In genomic region chr16:86929149-86929871, GRCh38 we compare ENCODE assay signal across 12 cellular contexts.
DNase-seq lines count a peak whose midpoint lies in the region; FAIRE-seq and TF ChIP-seq lines count a peak whose summit lies in the region.
"Had no signal": no experiment of that assay in that cellular context is flagged by ENCODE, and none has a peak within 500 bp of the region (broad histone marks: within the 10 kb centered on the region; RNA-seq: fewer than 3 reads in every experiment).

No MANE protein-coding gene starts in this region.

- no peak for TF ChIP-seq POLR2A in spleen (IDR thresholded peaks at IDR 0.05)

- DNase-seq in OCI-M2 (lab: John Stamatoyannopoulos, UW; ENCODE audit: unreplicated experiment): peak; percentile 58
- peak; percentile 77 for DNase-seq in choroid plexus epithelial cell (ENCODE audit: low read depth)
- DNase-seq in kidney: peak; percentile 85
- DNase-seq in spleen: peak; percentile 80
- no peak for DNase-seq in RPMI8226
- DNase-seq in DMS153 treated with DMSO at 0.1 percent for 48 hours (lab: John Stamatoyannopoulos, UW; ENCODE audit: unreplicated experiment): no peak
- DNase-seq in COLO829 (ENCODE audit: low spot score): no peak
- DNase-seq: DMS79 treated with DMSO at 0.1 percent for 48 hours, hypothalamus, Karpas-422, NCI-H524 had no signal

- no peak overlapping the region for H3K9ac ChIP-seq in kidney (ENCODE audit: low read length in 2 of 2)

- 9 to 14% (median 13%) methylated on average over 32 to 38 of the region's 38 CpGs for WGBS in spleen, 5 donors

- peaks cover 0 to 95% (median 19%) of the 10 kb centered on the region in 7 donors for H3K27me3 ChIP-seq in spleen (replicated peaks in 1 of 7)

- peaks cover 0 to 1% of the 10 kb centered on the region in 2 donors for H3K4me1 ChIP-seq in kidney (ENCODE audit: control insufficient read depth in 1 of 2, insufficient read depth in 1 of 2, low read depth in 1 of 2, low read length in 2 of 2)
- H3K4me1 ChIP-seq in spleen: peaks cover 0 to 41% (median 8%) of the 10 kb centered on the region in 6 donors

- H3K36me3 ChIP-seq in kidney (ENCODE audit: control insufficient read depth in 1 of 2, insufficient read depth in 2 of 2, low read length in 2 of 2) (no peaks in the 10 kb centered on the region), spleen (no peaks in the 10 kb centered on the region)
- H3K36me3 ChIP-seq: neutrophil had no signal

- H3K4me3 ChIP-seq in choroid plexus epithelial cell (ENCODE audit: low read depth, low read length): peak overlapping the region; percentile 33
- no peak overlapping the region for H3K4me3 ChIP-seq in kidney (ENCODE audit: low read length in 2 of 2)
- no peak overlapping the region for H3K4me3 ChIP-seq in spleen

- intact Hi-C loops in kidney (cut with DNase I) (no loop called here), spleen (cut with DNase I; ENCODE audit: low total_unique reads) (no loop called here)

- TF ChIP-seq CTCF in choroid plexus epithelial cell (conservative IDR thresholded peaks at IDR 0.05; ENCODE audit: low read depth, low read length): no peak
- no peak for TF ChIP-seq CTCF in kidney (IDR thresholded peaks at IDR 0.05; ENCODE audit: borderline replicate concordance, extremely low read depth, insufficient read depth)
- TF ChIP-seq CTCF in spleen (IDR thresholded peaks at IDR 0.05 in 8 of 11, conservative IDR thresholded peaks at IDR 0.05 in 3 of 11): no peak

- H3K27ac ChIP-seq in kidney (ENCODE audit: low read depth in 2 of 2, low read length in 2 of 2) (no peak overlapping the region), spleen (no peak overlapping the region)
- H3K27ac ChIP-seq: neutrophil had no signal

- H3K9me3 ChIP-seq in kidney (ENCODE audit: control insufficient read depth in 1 of 2, low read length in 2 of 2): no peaks in the 10 kb centered on the region
- H3K9me3 ChIP-seq in spleen: peaks cover 0 to 5% (median 0%) of the 10 kb centered on the region in 8 donors
- H3K9me3 ChIP-seq: neutrophil had no signal

- FAIRE-seq in kidney (lab: Jason Lieb, UNC): no peak

Comparison
In these comparisons a context has a peak if more than half of its experiments do, and no peak if none do; other contexts are left out.
1. DNase-seq: peak in OCI-M2 (single experiment), choroid plexus epithelial cell (single experiment), kidney (single experiment) and spleen (single experiment); none in RPMI8226 (single experiment), DMS153 treated with DMSO at 0.1 percent for 48 hours (single experiment) and COLO829 (single experiment).